Comparison of ENCODE assay signal across 8 cellular contexts in genomic region chr16:57462209-57462977, GRCh38. TPM values are rescaled to one million over a fixed set of nuclear protein-coding genes. Genes with fewer than 3 reads are reported as not detected.
A peak's percentile ranks its signal among the peaks of the same experiment; 100 is the strongest.
DNase-seq lines count a peak whose midpoint lies in the region; ATAC-seq and TF ChIP-seq lines count a peak whose summit lies in the region.

Gene POLR2C (plus strand): TSS chr16:57462679. CDS start chr16:57462725, 46 bp downstream.

- peak; percentile 80 for ATAC-seq in HG02970 (IDR thresholded peaks at IDR 0.05; ENCODE audit: low FRiP score, unreplicated experiment)

- H3K4me1 ChIP-seq in iPS-18a (ENCODE audit: control insufficient read depth, low read depth, low read length) (peaks cover 3% of the 10 kb centered on the region), skeletal muscle tissue (ENCODE audit: control insufficient read depth in 3 of 3, insufficient read depth in 3 of 3, low read length in 3 of 3) (peaks cover 14 to 27% (median 19%) of the 10 kb centered on the region in 3 donors)

- H3K4me3 Mint-ChIP-seq in brain: peak within 1 kb of the TSS; percentile 98 to 100 (median 100)

- H3K9me3 ChIP-seq in iPS-18a (ENCODE audit: control insufficient read depth, low read depth, low read length) (no peaks in the 10 kb centered on the region), skeletal muscle tissue (ENCODE audit: control insufficient read depth in 3 of 3, low read length in 3 of 3) (no peaks in the 10 kb centered on the region)

- H3K27me3 ChIP-seq in iPS-18a (ENCODE audit: control insufficient read depth, insufficient read depth, low read length) (no peaks in the 10 kb centered on the region), skeletal muscle tissue (ENCODE audit: control insufficient read depth in 3 of 3, insufficient read depth in 3 of 3, low read length in 3 of 3) (no peaks in the 10 kb centered on the region)

- H3K4me3 ChIP-seq in iPS-18a (ENCODE audit: low read length): peak within 1 kb of the TSS; percentile 89
- peak within 1 kb of the TSS; percentile 87 to 93 (median 89) for H3K4me3 ChIP-seq in skeletal muscle tissue (ENCODE audit: low read length in 3 of 3)

- H3K36me3 ChIP-seq in iPS-18a (ENCODE audit: control insufficient read depth, low read depth, low read length) (peaks cover 59% of the 10 kb centered on the region), skeletal muscle tissue (ENCODE audit: control insufficient read depth in 3 of 3, insufficient read depth in 3 of 3, low read length in 3 of 3) (peaks cover 54 to 76% (median 64%) of the 10 kb centered on the region in 3 donors)

- TF ChIP-seq CTCF in brain (conservative IDR thresholded peaks at IDR 0.05): peak; percentile 82 to 94

- DNase-seq in NCI-H524 (lab: John Stamatoyannopoulos, UW) (peak; percentile 69 to 84), NCI-H524 treated with DMSO at 0.1 percent for 48 hours (lab: John Stamatoyannopoulos, UW) (no peak), NCI-H2107 (lab: John Stamatoyannopoulos, UW) (peak; percentile 60), UCSD-AML1 (lab: John Stamatoyannopoulos, UW; ENCODE audit: unreplicated experiment) (peak; percentile 88)

- H3K27ac Mint-ChIP-seq in brain: peak within 1 kb of the TSS; percentile 86 to 99 (median 99)

- no peaks in the 10 kb centered on the region for H3K9me3 Mint-ChIP-seq in brain

- peak within 1 kb of the TSS; percentile 66 for H3K9ac ChIP-seq in iPS-18a (ENCODE audit: low read length)
- peak within 1 kb of the TSS; percentile 83 to 91 (median 91) for H3K9ac ChIP-seq in skeletal muscle tissue (ENCODE audit: low read depth in 1 of 3, low read length in 3 of 3)

- H3K27ac ChIP-seq in iPS-18a (ENCODE audit: low read length) (peak within 1 kb of the TSS; percentile 18), skeletal muscle tissue (ENCODE audit: low read depth, low read length) (peak within 1 kb of the TSS; percentile 65)

- H3K27me3 Mint-ChIP-seq in brain: peaks cover 5% of the 10 kb centered on the region

- peaks cover 32% of the 10 kb centered on the region for H3K4me1 Mint-ChIP-seq in brain

- H3K36me3 Mint-ChIP-seq in brain: peaks cover 38% of the 10 kb centered on the region

RNA-seq across cellular contexts. Expression of gene POLR2C, which starts in this region (rescaled TPM):
- 108 TPM for polyA plus RNA-seq in brain (ENCODE audit: insufficient read depth, low read depth, low replicate concordance)
- 62.6 TPM for total RNA-seq in skeletal muscle tissue
